Comparison of ENCODE assay signal across 1 cellular context in the genomic region with DNA sequence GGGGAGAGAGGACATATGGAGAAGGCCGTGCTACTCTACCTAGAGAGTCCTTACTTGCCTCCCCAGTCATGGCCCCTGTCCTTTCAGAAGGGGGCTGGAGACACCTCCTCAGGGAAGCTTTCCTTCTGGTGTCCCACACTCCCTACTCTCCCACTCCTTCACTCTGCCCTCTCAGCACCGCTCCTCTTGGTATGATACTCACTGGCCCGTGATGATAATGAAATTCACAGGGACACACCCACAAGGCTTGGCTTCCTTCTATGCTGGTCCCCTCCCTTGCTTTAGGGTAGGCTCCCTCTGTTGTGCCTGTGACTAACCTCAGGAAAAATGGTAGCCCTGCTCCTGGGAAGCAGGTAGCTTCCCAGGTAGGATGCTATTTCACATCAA.
TF ChIP-seq lines count a peak whose summit lies in the region.

No MANE protein-coding gene starts in this region.

TF ChIP-seq in K562, 482 proteins besides CTCF, POLR2A, EP300 and RAD21 (continues in another document):
- TF ChIP-seq PHF21A (IDR thresholded peaks at IDR 0.05; ENCODE audit: borderline replicate concordance, low read depth): no peak
- no peak for TF ChIP-seq SAFB2 (IDR thresholded peaks at IDR 0.05; ENCODE audit: borderline replicate concordance, low read depth, low read length, severe bottlenecking)
- TF ChIP-seq TEAD2 (tag; IDR thresholded peaks at IDR 0.05): no peak
- TF ChIP-seq DPF2 (IDR thresholded peaks at IDR 0.05): peak; percentile 50; the same call in 1 of the 2 replicates
- TF ChIP-seq MTA3 (IDR thresholded peaks at IDR 0.05; ENCODE audit: borderline replicate concordance): no peak
- TF ChIP-seq HDAC1 (IDR thresholded peaks at IDR 0.05): peak in 1 of 2 experiments; percentile 49; a peak in 2 of 4 replicates
- TF ChIP-seq MAFF (IDR thresholded peaks at IDR 0.05; ENCODE audit: low read length): 0 out of 2 replicates have a peak, but pooled peaks have one; percentile 5
- TF ChIP-seq ZSCAN32 (CRISPR knock-in tag; IDR thresholded peaks at IDR 0.05): no peak
- TF ChIP-seq ZFP36 (IDR thresholded peaks at IDR 0.05; ENCODE audit: low read depth, low read length, partially characterized antibody): peak; percentile 36
- TF ChIP-seq EP400 (IDR thresholded peaks at IDR 0.05): no peak
- TF ChIP-seq SP1 (CRISPR knock-in tag; IDR thresholded peaks at IDR 0.05): 0 out of 2 replicates have a peak, but pooled peaks have one; percentile 11
- TF ChIP-seq, protein P1, sequence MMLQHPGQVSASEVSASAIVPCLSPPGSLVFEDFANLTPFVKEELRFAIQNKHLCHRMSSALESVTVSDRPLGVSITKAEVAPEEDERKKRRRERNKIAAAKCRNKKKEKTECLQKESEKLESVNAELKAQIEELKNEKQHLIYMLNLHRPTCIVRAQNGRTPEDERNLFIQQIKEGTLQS (IDR thresholded peaks at IDR 0.05): no peak
- TF ChIP-seq, protein P1 (CRISPR knock-in tag; conservative IDR thresholded peaks at IDR 0.05): 0 out of 2 replicates have a peak, but pooled peaks have one; percentile 17
- TF ChIP-seq ZBTB8A (IDR thresholded peaks at IDR 0.05; ENCODE audit: partially characterized antibody): no peak
- no peak for TF ChIP-seq SUPT5H (IDR thresholded peaks at IDR 0.05)
- 0 out of 2 replicates have a peak, but pooled peaks have one; percentile 9 for TF ChIP-seq ZNF436 (CRISPR knock-in tag; IDR thresholded peaks at IDR 0.05)
- TF ChIP-seq, protein P2, sequence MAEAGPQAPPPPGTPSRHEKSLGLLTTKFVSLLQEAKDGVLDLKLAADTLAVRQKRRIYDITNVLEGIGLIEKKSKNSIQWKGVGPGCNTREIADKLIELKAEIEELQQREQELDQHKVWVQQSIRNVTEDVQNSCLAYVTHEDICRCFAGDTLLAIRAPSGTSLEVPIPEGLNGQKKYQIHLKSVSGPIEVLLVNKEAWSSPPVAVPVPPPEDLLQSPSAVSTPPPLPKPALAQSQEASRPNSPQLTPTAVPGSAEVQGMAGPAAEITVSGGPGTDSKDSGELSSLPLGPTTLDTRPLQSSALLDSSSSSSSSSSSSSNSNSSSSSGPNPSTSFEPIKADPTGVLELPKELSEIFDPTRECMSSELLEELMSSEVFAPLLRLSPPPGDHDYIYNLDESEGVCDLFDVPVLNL (CRISPR knock-in tag; IDR thresholded peaks at IDR 0.05; ENCODE audit: low read depth): no peak
- TF ChIP-seq, protein P3, sequence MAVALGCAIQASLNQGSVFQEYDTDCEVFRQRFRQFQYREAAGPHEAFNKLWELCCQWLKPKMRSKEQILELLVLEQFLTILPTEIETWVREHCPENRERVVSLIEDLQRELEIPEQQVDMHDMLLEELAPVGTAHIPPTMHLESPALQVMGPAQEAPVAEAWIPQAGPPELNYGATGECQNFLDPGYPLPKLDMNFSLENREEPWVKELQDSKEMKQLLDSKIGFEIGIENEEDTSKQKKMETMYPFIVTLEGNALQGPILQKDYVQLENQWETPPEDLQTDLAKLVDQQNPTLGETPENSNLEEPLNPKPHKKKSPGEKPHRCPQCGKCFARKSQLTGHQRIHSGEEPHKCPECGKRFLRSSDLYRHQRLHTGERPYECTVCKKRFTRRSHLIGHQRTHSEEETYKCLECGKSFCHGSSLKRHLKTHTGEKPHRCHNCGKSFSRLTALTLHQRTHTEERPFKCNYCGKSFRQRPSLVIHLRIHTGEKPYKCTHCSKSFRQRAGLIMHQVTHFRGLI (CRISPR knock-in tag; IDR thresholded peaks at IDR 0.05): no peak
- TF ChIP-seq, protein P4, sequence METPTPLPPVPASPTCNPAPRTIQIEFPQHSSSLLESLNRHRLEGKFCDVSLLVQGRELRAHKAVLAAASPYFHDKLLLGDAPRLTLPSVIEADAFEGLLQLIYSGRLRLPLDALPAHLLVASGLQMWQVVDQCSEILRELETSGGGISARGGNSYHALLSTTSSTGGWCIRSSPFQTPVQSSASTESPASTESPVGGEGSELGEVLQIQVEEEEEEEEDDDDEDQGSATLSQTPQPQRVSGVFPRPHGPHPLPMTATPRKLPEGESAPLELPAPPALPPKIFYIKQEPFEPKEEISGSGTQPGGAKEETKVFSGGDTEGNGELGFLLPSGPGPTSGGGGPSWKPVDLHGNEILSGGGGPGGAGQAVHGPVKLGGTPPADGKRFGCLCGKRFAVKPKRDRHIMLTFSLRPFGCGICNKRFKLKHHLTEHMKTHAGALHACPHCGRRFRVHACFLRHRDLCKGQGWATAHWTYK (CRISPR knock-in tag; IDR thresholded peaks at IDR 0.05): 0 out of 2 replicates have a peak, but pooled peaks have one; percentile 20
- TF ChIP-seq JUND (IDR thresholded peaks at IDR 0.05; ENCODE audit: borderline replicate concordance, low read depth, low read length): 0 out of 2 replicates have a peak, but pooled peaks have one; percentile 7
- no peak; the same call in 2 of the 3 replicates for TF ChIP-seq JUND (tag; IDR thresholded peaks at IDR 0.05; ENCODE audit: borderline replicate concordance, low read depth, low read length)
- no peak for TF ChIP-seq ZEB2 (IDR thresholded peaks at IDR 0.05)
- no peak for TF ChIP-seq ZNF224 (CRISPR knock-in tag; IDR thresholded peaks at IDR 0.05)
- no peak for TF ChIP-seq RBM34 (IDR thresholded peaks at IDR 0.05; ENCODE audit: borderline replicate concordance, insufficient read depth, low read length)
- peak; percentile 3; the same call in 1 of the 2 replicates for TF ChIP-seq ZBTB7A (IDR thresholded peaks at IDR 0.05; ENCODE audit: borderline replicate concordance, control insufficient read depth, low read depth, low read length)
- peak; percentile 54 for TF ChIP-seq TCF3 (CRISPR knock-in tag; IDR thresholded peaks at IDR 0.05)
- TF ChIP-seq EZH2 (IDR thresholded peaks at IDR 0.05; ENCODE audit: borderline replicate concordance, low read depth, low read length): no peak
- TF ChIP-seq SIN3A (IDR thresholded peaks at IDR 0.05; ENCODE audit: borderline replicate concordance in 2 of 2, control insufficient read depth in 1 of 2, low read depth in 2 of 2, low read length in 2 of 2): 0 out of 4 replicates have a peak, but pooled peaks of 1 of the 2 experiments have one; percentile 14
- peak; percentile 34; the same call in 1 of the 2 replicates for TF ChIP-seq CTBP1 (IDR thresholded peaks at IDR 0.05; ENCODE audit: borderline replicate concordance)
- TF ChIP-seq CAMTA2 (CRISPR knock-in tag; conservative IDR thresholded peaks at IDR 0.05): no peak
- TF ChIP-seq RCOR1 (IDR thresholded peaks at IDR 0.05; ENCODE audit: borderline replicate concordance in 1 of 2, low read depth in 2 of 2, low read length in 2 of 2): peak in 1 of 2 experiments; percentile 42; a peak in 1 of 4 replicates
- TF ChIP-seq KDM5B (IDR thresholded peaks at IDR 0.05; ENCODE audit: insufficient replicate concordance, low read depth, low read length): peak; percentile 11
- no peak for TF ChIP-seq ATF1 (CRISPR knock-in tag; IDR thresholded peaks at IDR 0.05)
- 0 out of 2 replicates have a peak, but pooled peaks have one; percentile 21 for TF ChIP-seq ATF1 (tag; IDR thresholded peaks at IDR 0.05)
- TF ChIP-seq MAZ (CRISPR knock-in tag; conservative IDR thresholded peaks at IDR 0.05 in 1 of 2, IDR thresholded peaks at IDR 0.05 in 1 of 2): peak in 1 of 2 experiments; percentile 19; a peak in 1 of 4 replicates
- TF ChIP-seq, protein P5, sequence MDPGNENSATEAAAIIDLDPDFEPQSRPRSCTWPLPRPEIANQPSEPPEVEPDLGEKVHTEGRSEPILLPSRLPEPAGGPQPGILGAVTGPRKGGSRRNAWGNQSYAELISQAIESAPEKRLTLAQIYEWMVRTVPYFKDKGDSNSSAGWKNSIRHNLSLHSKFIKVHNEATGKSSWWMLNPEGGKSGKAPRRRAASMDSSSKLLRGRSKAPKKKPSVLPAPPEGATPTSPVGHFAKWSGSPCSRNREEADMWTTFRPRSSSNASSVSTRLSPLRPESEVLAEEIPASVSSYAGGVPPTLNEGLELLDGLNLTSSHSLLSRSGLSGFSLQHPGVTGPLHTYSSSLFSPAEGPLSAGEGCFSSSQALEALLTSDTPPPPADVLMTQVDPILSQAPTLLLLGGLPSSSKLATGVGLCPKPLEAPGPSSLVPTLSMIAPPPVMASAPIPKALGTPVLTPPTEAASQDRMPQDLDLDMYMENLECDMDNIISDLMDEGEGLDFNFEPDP (CRISPR knock-in tag; IDR thresholded peaks at IDR 0.05): no peak
- peak; percentile 51 for TF ChIP-seq ARID1B (IDR thresholded peaks at IDR 0.05)
- TF ChIP-seq KAT2B (IDR thresholded peaks at IDR 0.05; ENCODE audit: low read depth, low read length): no peak
- no peak for TF ChIP-seq ZNF584 (CRISPR knock-in tag; IDR thresholded peaks at IDR 0.05; ENCODE audit: low read depth)
- peak; percentile 16; the same call in 1 of the 2 replicates for TF ChIP-seq TAL1 (IDR thresholded peaks at IDR 0.05)
- TF ChIP-seq RUNX1 (IDR thresholded peaks at IDR 0.05; ENCODE audit: low read depth): no peak
- TF ChIP-seq, protein P6, sequence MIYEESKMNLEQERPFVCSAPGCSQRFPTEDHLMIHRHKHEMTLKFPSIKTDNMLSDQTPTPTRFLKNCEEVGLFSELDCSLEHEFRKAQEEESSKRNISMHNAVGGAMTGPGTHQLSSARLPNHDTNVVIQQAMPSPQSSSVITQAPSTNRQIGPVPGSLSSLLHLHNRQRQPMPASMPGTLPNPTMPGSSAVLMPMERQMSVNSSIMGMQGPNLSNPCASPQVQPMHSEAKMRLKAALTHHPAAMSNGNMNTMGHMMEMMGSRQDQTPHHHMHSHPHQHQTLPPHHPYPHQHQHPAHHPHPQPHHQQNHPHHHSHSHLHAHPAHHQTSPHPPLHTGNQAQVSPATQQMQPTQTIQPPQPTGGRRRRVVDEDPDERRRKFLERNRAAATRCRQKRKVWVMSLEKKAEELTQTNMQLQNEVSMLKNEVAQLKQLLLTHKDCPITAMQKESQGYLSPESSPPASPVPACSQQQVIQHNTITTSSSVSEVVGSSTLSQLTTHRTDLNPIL (CRISPR knock-in tag; IDR thresholded peaks at IDR 0.05): no peak
- TF ChIP-seq HDAC8 (tag; IDR thresholded peaks at IDR 0.05): no peak
- TF ChIP-seq SNRNP70 (optimal IDR thresholded peaks at IDR 0.05; ENCODE audit: low read depth, low read length): no peak
- TF ChIP-seq, protein P7, sequence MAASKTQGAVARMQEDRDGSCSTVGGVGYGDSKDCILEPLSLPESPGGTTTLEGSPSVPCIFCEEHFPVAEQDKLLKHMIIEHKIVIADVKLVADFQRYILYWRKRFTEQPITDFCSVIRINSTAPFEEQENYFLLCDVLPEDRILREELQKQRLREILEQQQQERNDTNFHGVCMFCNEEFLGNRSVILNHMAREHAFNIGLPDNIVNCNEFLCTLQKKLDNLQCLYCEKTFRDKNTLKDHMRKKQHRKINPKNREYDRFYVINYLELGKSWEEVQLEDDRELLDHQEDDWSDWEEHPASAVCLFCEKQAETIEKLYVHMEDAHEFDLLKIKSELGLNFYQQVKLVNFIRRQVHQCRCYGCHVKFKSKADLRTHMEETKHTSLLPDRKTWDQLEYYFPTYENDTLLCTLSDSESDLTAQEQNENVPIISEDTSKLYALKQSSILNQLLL (CRISPR knock-in tag; IDR thresholded peaks at IDR 0.05; ENCODE audit: borderline replicate concordance): no peak
- TF ChIP-seq, protein P8, sequence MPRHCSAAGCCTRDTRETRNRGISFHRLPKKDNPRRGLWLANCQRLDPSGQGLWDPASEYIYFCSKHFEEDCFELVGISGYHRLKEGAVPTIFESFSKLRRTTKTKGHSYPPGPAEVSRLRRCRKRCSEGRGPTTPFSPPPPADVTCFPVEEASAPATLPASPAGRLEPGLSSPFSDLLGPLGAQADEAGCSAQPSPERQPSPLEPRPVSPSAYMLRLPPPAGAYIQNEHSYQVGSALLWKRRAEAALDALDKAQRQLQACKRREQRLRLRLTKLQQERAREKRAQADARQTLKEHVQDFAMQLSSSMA (CRISPR knock-in tag; IDR thresholded peaks at IDR 0.05): no peak
- TF ChIP-seq BHLHE40 (IDR thresholded peaks at IDR 0.05; ENCODE audit: low read length): peak; percentile 67
- no peak for TF ChIP-seq BRD4 (IDR thresholded peaks at IDR 0.05)
- TF ChIP-seq ZNF507 (tag; conservative IDR thresholded peaks at IDR 0.05): no peak
- no peak for TF ChIP-seq FOXK1 (CRISPR knock-in tag; IDR thresholded peaks at IDR 0.05; ENCODE audit: borderline replicate concordance)
- TF ChIP-seq, protein P9, sequence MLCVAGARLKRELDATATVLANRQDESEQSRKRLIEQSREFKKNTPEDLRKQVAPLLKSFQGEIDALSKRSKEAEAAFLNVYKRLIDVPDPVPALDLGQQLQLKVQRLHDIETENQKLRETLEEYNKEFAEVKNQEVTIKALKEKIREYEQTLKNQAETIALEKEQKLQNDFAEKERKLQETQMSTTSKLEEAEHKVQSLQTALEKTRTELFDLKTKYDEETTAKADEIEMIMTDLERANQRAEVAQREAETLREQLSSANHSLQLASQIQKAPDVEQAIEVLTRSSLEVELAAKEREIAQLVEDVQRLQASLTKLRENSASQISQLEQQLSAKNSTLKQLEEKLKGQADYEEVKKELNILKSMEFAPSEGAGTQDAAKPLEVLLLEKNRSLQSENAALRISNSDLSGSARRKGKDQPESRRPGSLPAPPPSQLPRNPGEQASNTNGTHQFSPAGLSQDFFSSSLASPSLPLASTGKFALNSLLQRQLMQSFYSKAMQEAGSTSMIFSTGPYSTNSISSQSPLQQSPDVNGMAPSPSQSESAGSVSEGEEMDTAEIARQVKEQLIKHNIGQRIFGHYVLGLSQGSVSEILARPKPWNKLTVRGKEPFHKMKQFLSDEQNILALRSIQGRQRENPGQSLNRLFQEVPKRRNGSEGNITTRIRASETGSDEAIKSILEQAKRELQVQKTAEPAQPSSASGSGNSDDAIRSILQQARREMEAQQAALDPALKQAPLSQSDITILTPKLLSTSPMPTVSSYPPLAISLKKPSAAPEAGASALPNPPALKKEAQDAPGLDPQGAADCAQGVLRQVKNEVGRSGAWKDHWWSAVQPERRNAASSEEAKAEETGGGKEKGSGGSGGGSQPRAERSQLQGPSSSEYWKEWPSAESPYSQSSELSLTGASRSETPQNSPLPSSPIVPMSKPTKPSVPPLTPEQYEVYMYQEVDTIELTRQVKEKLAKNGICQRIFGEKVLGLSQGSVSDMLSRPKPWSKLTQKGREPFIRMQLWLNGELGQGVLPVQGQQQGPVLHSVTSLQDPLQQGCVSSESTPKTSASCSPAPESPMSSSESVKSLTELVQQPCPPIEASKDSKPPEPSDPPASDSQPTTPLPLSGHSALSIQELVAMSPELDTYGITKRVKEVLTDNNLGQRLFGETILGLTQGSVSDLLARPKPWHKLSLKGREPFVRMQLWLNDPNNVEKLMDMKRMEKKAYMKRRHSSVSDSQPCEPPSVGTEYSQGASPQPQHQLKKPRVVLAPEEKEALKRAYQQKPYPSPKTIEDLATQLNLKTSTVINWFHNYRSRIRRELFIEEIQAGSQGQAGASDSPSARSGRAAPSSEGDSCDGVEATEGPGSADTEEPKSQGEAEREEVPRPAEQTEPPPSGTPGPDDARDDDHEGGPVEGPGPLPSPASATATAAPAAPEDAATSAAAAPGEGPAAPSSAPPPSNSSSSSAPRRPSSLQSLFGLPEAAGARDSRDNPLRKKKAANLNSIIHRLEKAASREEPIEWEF (CRISPR knock-in tag; IDR thresholded peaks at IDR 0.05): no peak
